In genomic region chr7:5330288-5330687, GRCh38 we compare ENCODE assay signal across 30 cellular contexts.
"Had no signal": no experiment of that assay in that cellular context is flagged by ENCODE, and none has a peak within 500 bp of the region (broad histone marks: within the 10 kb centered on the region; RNA-seq: fewer than 3 reads in every experiment).

No MANE protein-coding gene starts in this region.

- H3K27me3 ChIP-seq: adrenal gland, body of pancreas, esophagus squamous epithelium, gastroesophageal sphincter had no signal

- H3K4me3 Mint-ChIP-seq: activated CD4-positive, alpha-beta memory T cell treated with anti-CD3 and anti-CD28 coated beads for 36 hours; activated CD8-positive, alpha-beta memory T cell treated with anti-CD3 and anti-CD28 coated beads, Interleukin-2, amount 10 ng/mL, durations not matched to agents 7 days and 5 days; activated CD8-positive, alpha-beta T cell treated with anti-CD3 and anti-CD28 coated beads, Interleukin-2, amount 10 ng/mL, durations not matched to agents 7 days and 5 days; activated naive CD4-positive, alpha-beta T cell treated with anti-CD3 and anti-CD28 coated beads for 36 hours; activated naive CD8-positive, alpha-beta T cell treated with anti-CD3 and anti-CD28 coated beads for 36 hours; activated naive CD8-positive, alpha-beta T cell treated with anti-CD3 and anti-CD28 coated beads, Interleukin-2, amount 50 U/mL, for 24 hours; activated T-helper 1 cell treated with anti-CD3 and anti-CD28 coated beads, Interleukin-12 subunit alpha, Interleukin-12 subunit beta, Interleukin-2, Interleukin-4 antibody, amounts not matched to agents 30 ng/mL and 10 ng/mL and 1 ng/mL, durations not matched to agents 14 hours and 24 hours and 36 hours had no signal

- H3K27me3 Mint-ChIP-seq: activated CD4-positive, alpha-beta memory T cell treated with anti-CD3 and anti-CD28 coated beads for 36 hours; activated CD8-positive, alpha-beta memory T cell treated with anti-CD3 and anti-CD28 coated beads, Interleukin-2, amount 10 ng/mL, durations not matched to agents 7 days and 5 days; activated naive CD4-positive, alpha-beta T cell treated with anti-CD3 and anti-CD28 coated beads, Interleukin-2, amount 50 U/mL, for 24 hours; activated naive CD8-positive, alpha-beta T cell treated with anti-CD3 and anti-CD28 coated beads for 36 hours; activated naive CD8-positive, alpha-beta T cell treated with anti-CD3 and anti-CD28 coated beads, Interleukin-2, amount 50 U/mL, for 24 hours; effector memory CD8-positive, alpha-beta T cell had no signal

- H3K27ac ChIP-seq: adrenal gland, body of pancreas, epithelial cell of prostate, esophagus squamous epithelium, gastroesophageal sphincter had no signal

- H3K9me3 ChIP-seq: adrenal gland, body of pancreas, esophagus squamous epithelium, gastroesophageal sphincter had no signal

- DNase-seq: activated CD4-positive, alpha-beta memory T cell treated with anti-CD3 and anti-CD28 coated beads for 36 hours; activated CD4-positive, alpha-beta T cell treated with anti-CD3 and anti-CD28 coated beads for 1 hour; activated CD4-positive, alpha-beta T cell treated with anti-CD3 and anti-CD28 coated beads for 4 hours; activated CD4-positive, alpha-beta T cell treated with anti-CD3 and anti-CD28 coated beads, Interleukin-2, amount 50 U/mL, for 1 hour; activated CD8-positive, alpha-beta memory T cell treated with anti-CD3 and anti-CD28 coated beads, Interleukin-2, amount 10 ng/mL, durations not matched to agents 7 days and 5 days; activated CD8-positive, alpha-beta memory T cell treated with anti-CD3 and anti-CD28 coated beads, Interleukin-2, amount 50 U/mL, for 4 hours; activated CD8-positive, alpha-beta T cell treated with anti-CD3 and anti-CD28 coated beads, Interleukin-2, amount 10 ng/mL, durations not matched to agents 7 days and 5 days; activated effector memory CD4-positive, alpha-beta T cell treated with anti-CD3 and anti-CD28 coated beads, Interleukin-2, amount 50 U/mL, for 16 hours; activated naive CD4-positive, alpha-beta T cell treated with anti-CD3 and anti-CD28 coated beads for 36 hours; activated naive CD8-positive, alpha-beta T cell treated with anti-CD3 and anti-CD28 coated beads for 36 hours; activated naive CD8-positive, alpha-beta T cell treated with anti-CD3 and anti-CD28 coated beads, Interleukin-2, amount 50 U/mL, for 24 hours; activated T-cell treated with anti-CD3 and anti-CD28 coated beads, Interleukin-2, amount 50 U/mL, for 1 hour; activated T-cell treated with anti-CD3 and anti-CD28 coated beads, Interleukin-2, amount 50 U/mL, for 48 hours; adrenal gland; amygdala; aorta; body of pancreas; caudate nucleus; cortex of kidney; dermis blood vessel endothelial cell; effector CD4-positive, alpha-beta T cell; effector memory CD8-positive, alpha-beta T cell; esophagus squamous epithelium; foreskin melanocyte; T-helper 2 cell had no signal

- H3K9me3 Mint-ChIP-seq: activated CD4-positive, alpha-beta memory T cell treated with anti-CD3 and anti-CD28 coated beads for 36 hours; activated naive CD4-positive, alpha-beta T cell treated with anti-CD3 and anti-CD28 coated beads for 36 hours; activated naive CD4-positive, alpha-beta T cell treated with anti-CD3 and anti-CD28 coated beads, Interleukin-2, amount 50 U/mL, for 24 hours; activated naive CD8-positive, alpha-beta T cell treated with anti-CD3 and anti-CD28 coated beads for 36 hours; activated naive CD8-positive, alpha-beta T cell treated with anti-CD3 and anti-CD28 coated beads, Interleukin-2, amount 50 U/mL, for 24 hours; activated T-helper 1 cell treated with anti-CD3 and anti-CD28 coated beads, Interleukin-12 subunit alpha, Interleukin-12 subunit beta, Interleukin-2, Interleukin-4 antibody, amounts not matched to agents 30 ng/mL and 10 ng/mL and 1 ng/mL, durations not matched to agents 14 hours and 24 hours and 36 hours; activated T-helper 2 cell treated with anti-CD3 and anti-CD28 coated beads, Interferon-gamma antibody, Interleukin-2, Interleukin-4, amounts not matched to agents 10 μg/mL and 5 μg/mL and 100 μg/mL, durations not matched to agents 14 hours and 24 hours and 36 hours; effector memory CD8-positive, alpha-beta T cell had no signal

- ATAC-seq: activated CD8-positive, alpha-beta memory T cell treated with anti-CD3 and anti-CD28 coated beads, Interleukin-2, amount 10 ng/mL, durations not matched to agents 7 days and 5 days; activated naive CD8-positive, alpha-beta T cell treated with anti-CD3 and anti-CD28 coated beads, Interleukin-2, amount 50 U/mL, for 24 hours; body of pancreas; effector memory CD8-positive, alpha-beta T cell; gastroesophageal sphincter had no signal

- H3K4me3 ChIP-seq: adrenal gland, body of pancreas, esophagus squamous epithelium, gastroesophageal sphincter had no signal

- H3K27ac Mint-ChIP-seq: activated CD4-positive, alpha-beta memory T cell treated with anti-CD3 and anti-CD28 coated beads for 36 hours; activated CD8-positive, alpha-beta T cell treated with anti-CD3 and anti-CD28 coated beads, Interleukin-2, amount 10 ng/mL, durations not matched to agents 7 days and 5 days; activated naive CD4-positive, alpha-beta T cell treated with anti-CD3 and anti-CD28 coated beads for 36 hours; activated naive CD4-positive, alpha-beta T cell treated with anti-CD3 and anti-CD28 coated beads, Interleukin-2, amount 50 U/mL, for 24 hours; activated naive CD8-positive, alpha-beta T cell treated with anti-CD3 and anti-CD28 coated beads for 36 hours; activated naive CD8-positive, alpha-beta T cell treated with anti-CD3 and anti-CD28 coated beads, Interleukin-2, amount 50 U/mL, for 24 hours; activated T-helper 1 cell treated with anti-CD3 and anti-CD28 coated beads, Interleukin-12 subunit alpha, Interleukin-12 subunit beta, Interleukin-2, Interleukin-4 antibody, amounts not matched to agents 30 ng/mL and 10 ng/mL and 1 ng/mL, durations not matched to agents 14 hours and 24 hours and 36 hours; activated T-helper 2 cell treated with anti-CD3 and anti-CD28 coated beads, Interferon-gamma antibody, Interleukin-2, Interleukin-4, amounts not matched to agents 10 μg/mL and 5 μg/mL and 100 μg/mL, durations not matched to agents 14 hours and 24 hours and 36 hours had no signal

- H3K4me1 ChIP-seq: body of pancreas, esophagus squamous epithelium had no signal
